Comparison of ENCODE assay signal across 9 cellular contexts in the genomic region with DNA sequence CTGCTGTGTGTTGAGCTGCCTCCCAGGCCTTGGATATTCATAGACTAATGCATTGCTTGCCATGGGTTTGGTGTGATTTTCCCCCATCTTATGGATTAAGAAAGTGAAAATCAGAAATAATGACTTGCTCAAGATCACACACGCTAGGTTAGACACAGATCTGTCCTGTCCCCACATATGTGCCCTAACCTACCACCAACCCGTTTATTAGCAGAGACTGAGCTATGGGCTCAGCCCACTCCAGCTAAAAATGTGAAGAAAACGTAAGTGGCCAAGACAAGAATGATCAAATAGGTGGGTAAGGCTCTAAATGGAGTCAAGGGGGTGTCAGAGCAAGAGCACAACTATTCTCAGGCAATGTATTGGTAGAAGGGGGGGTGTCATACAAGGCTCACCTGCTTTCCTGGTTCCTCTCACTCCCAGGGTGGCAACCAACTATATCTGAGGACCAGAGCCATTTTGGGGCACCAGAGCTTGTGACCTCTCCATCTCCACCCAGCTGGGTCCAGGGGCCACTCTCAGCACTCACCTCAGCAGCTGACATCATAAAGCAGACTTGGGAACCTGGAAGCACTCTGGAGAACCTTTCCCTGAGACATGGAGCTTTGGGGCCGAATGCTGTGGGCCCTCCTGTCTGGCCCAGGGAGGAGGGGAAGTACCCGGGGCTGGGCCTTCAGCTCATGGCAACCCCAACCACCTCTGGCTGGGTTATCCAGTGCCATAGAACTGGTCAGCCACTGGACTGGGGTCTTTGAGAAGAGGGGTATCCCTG. TPM values are rescaled to one million over a fixed set of nuclear protein-coding genes. Genes with fewer than 3 reads are reported as not detected.
DNase-seq lines count a peak whose midpoint lies in the region; ATAC-seq, FAIRE-seq and TF ChIP-seq lines count a peak whose summit lies in the region.
"Had no signal": no experiment of that assay in that cellular context is flagged by ENCODE, and none has a peak within 500 bp of the region (broad histone marks: within the 10 kb centered on the region; RNA-seq: fewer than 3 reads in every experiment).

No MANE protein-coding gene starts in this region.

- H2AFZ ChIP-seq in PC-9: no peak overlapping the region

- H3K4me1 ChIP-seq in PC-9 (replicated peaks; ENCODE audit: insufficient read depth) (peaks cover 13% of the 10 kb centered on the region), endodermal cell (ENCODE audit: control insufficient read depth, insufficient read depth, low read length) (peaks cover 5% of the 10 kb centered on the region), psoas muscle (peaks cover 15% of the 10 kb centered on the region)

- POLR2A ChIA-PET in PC-9 (lab: Charles Lee; ENCODE audit: unreplicated experiment): interaction anchor here (0.5 kb wide), 1 partner anchor 24 kb away, joined by 3 read pairs; no protein-coding TSS in a partner anchor

- peaks cover 4% of the 10 kb centered on the region for H3K4me1 Mint-ChIP-seq in endodermal cell

- H3K27me3 ChIP-seq in PC-9 (ENCODE audit: insufficient read depth, low read depth): no peaks in the 10 kb centered on the region
- peaks cover 10% of the 10 kb centered on the region for H3K27me3 ChIP-seq in endodermal cell (ENCODE audit: control insufficient read depth, insufficient read depth, low read length, poor library complexity, severe bottlenecking)
- no peaks in the 10 kb centered on the region for H3K27me3 ChIP-seq in psoas muscle (ENCODE audit: insufficient read depth in 3 of 3, low read length in 2 of 3)
- H3K27me3 ChIP-seq: SJCRH30 had no signal

- peak; percentile 33 for FAIRE-seq in GM12891 (lab: Jason Lieb, UNC)

- H3K36me3 ChIP-seq in PC-9 (ENCODE audit: low read depth) (no peaks in the 10 kb centered on the region), endodermal cell (ENCODE audit: control insufficient read depth, insufficient read depth, low read length) (peaks cover 7% of the 10 kb centered on the region), psoas muscle (ENCODE audit: insufficient read depth in 1 of 2, low read depth in 1 of 2) (peaks cover 0 to 17% of the 10 kb centered on the region in 2 donors)
- H3K36me3 ChIP-seq: SJCRH30 had no signal

- H3K27ac Mint-ChIP-seq in endodermal cell: no peak overlapping the region

- TF ChIP-seq CTCF in PC-9 (conservative IDR thresholded peaks at IDR 0.05) (no peak), endodermal cell (conservative IDR thresholded peaks at IDR 0.05) (no peak), psoas muscle (IDR thresholded peaks at IDR 0.05) (no peak), lower leg skin (IDR thresholded peaks at IDR 0.05) (no peak)

- CTCF ChIA-PET in PC-9 (lab: Charles Lee): interaction anchor here (0.7 to 1.6 kb wide), 3 partner anchors 21 to 45 kb away, joined by 3 to 6 read pairs (median 5); no protein-coding TSS in a partner anchor

- no peaks in the 10 kb centered on the region for H3K9me3 Mint-ChIP-seq in endodermal cell

- DNase-seq in GM12891 (ENCODE audit: insufficient read length, low spot score) (no peak), PC-9 (no peak), endodermal cell (no peak), psoas muscle (no peak), lower leg skin (ENCODE audit: low spot score in 2 of 2) (no peak), NCI-H524 treated with DMSO at 0.1 percent for 48 hours (lab: John Stamatoyannopoulos, UW) (no peak), RKO (ENCODE audit: low spot score) (no peak)
- DNase-seq: SJCRH30 had no signal

- no peak for TF ChIP-seq POLR2A in GM12891 (IDR thresholded peaks at IDR 0.05; ENCODE audit: low read depth, low read length)
- no peak for TF ChIP-seq POLR2A in lower leg skin (IDR thresholded peaks at IDR 0.05)

- H3K4me3 Mint-ChIP-seq in endodermal cell: peak overlapping the region; percentile 95

- no peaks in the 10 kb centered on the region for H3K36me3 Mint-ChIP-seq in endodermal cell (ENCODE audit: low read depth)

- no peak overlapping the region for H3K9ac ChIP-seq in endodermal cell (ENCODE audit: extremely low read depth, low read length, poor library complexity, severe bottlenecking)

- 89 to 100% methylated on average over 2 to 5 of the region's 5 CpGs for WGBS in endodermal cell (ENCODE audit: insufficient coverage in 1 of 2, insufficient read length in 1 of 2), 2 experiments
- 72 to 80% (median 75%) methylated on average over 5 of the region's 5 CpGs for WGBS in psoas muscle, 3 donors
- 76 to 84% methylated on average over 4 to 5 of the region's 5 CpGs for WGBS in lower leg skin, 2 donors

- intact Hi-C loops in PC-9 (cut with micrococcal nuclease; ENCODE audit: unreplicated experiment) (no loop called here), psoas muscle (cut with DNase I) (loop anchor here (5.0 kb wide), 2 partner anchors 802 to 822 kb away; a partner anchor contains a TSS), lower leg skin (cut with DNase I; ENCODE audit: low total_unique reads) (loop anchor here (2.0 kb wide), 1 partner anchor 44 kb away; no protein-coding TSS in a partner anchor)

- peaks cover 12% of the 10 kb centered on the region for H3K27me3 Mint-ChIP-seq in endodermal cell (ENCODE audit: insufficient read depth)

- peak overlapping the region; percentile 94; the same call in 1 of the 2 replicates for H3K4me3 ChIP-seq in PC-9
- peak overlapping the region; percentile 98 for H3K4me3 ChIP-seq in endodermal cell (ENCODE audit: low read length)
- H3K4me3 ChIP-seq in psoas muscle: peak overlapping the region; percentile 81
- no peak overlapping the region for H3K4me3 ChIP-seq in lower leg skin (ENCODE audit: low read depth, poor library complexity, severe bottlenecking)

- no peaks in the 10 kb centered on the region for H4K20me1 ChIP-seq in PC-9 (ENCODE audit: insufficient read depth)

- H3F3A ChIP-seq in PC-9 (ENCODE audit: insufficient read depth, low read depth): peaks cover 10% of the 10 kb centered on the region; the same call in 1 of the 2 replicates

- peaks cover 11% of the 10 kb centered on the region; the same call in 1 of the 2 replicates for H3K79me2 ChIP-seq in PC-9 (ENCODE audit: low read depth)

- peak overlapping the region; percentile 88 for H3K4me2 ChIP-seq in PC-9

- H3K27ac ChIP-seq in PC-9 (no peak overlapping the region), endodermal cell (ENCODE audit: low read depth, low read length) (no peak overlapping the region), psoas muscle (peak overlapping the region; percentile 89)

- no peaks in the 10 kb centered on the region for H3K9me2 ChIP-seq in PC-9 (ENCODE audit: insufficient read depth)

- H3K9me3 ChIP-seq in PC-9 (ENCODE audit: insufficient read depth, low read depth) (no peaks in the 10 kb centered on the region), endodermal cell (ENCODE audit: control insufficient read depth, low read length) (no peaks in the 10 kb centered on the region), psoas muscle (no peaks in the 10 kb centered on the region)
- H3K9me3 ChIP-seq: SJCRH30 had no signal

- ATAC-seq in psoas muscle: no peak
- ATAC-seq in GM19035 (IDR thresholded peaks at IDR 0.05; ENCODE audit: unreplicated experiment): no peak

- no TSS peak for BruUV-seq in PC-9 (replicated peaks; lab: Mats Ljungman, UMichigan)

TF ChIP-seq in GM12891, 5 proteins besides CTCF, POLR2A, EP300 and RAD21:
- TF ChIP-seq PAX5 (IDR thresholded peaks at IDR 0.05; ENCODE audit: insufficient read depth, low read length, severe bottlenecking) (no peak), SPI1 (IDR thresholded peaks at IDR 0.05; ENCODE audit: low read depth, low read length) (no peak), TAF1 (IDR thresholded peaks at IDR 0.05; ENCODE audit: low read depth, low read length) (no peak), POLR2AphosphoS5 (IDR thresholded peaks at IDR 0.05; ENCODE audit: low read depth, low read length) (no peak), POU2F2 (IDR thresholded peaks at IDR 0.05; ENCODE audit: low read depth, low read length) (no peak)

RNA-seq across cellular contexts. Expression of a gene that starts 1.4 kb away (rescaled TPM):
- 10.5 TPM for polyA plus RNA-seq in GM12891 (2012; ENCODE audit: low read depth, missing spikeins)
- total RNA-seq in PC-9 (2021): 20.6 and 24.2 TPM in 2 replicates
- 10 to 100 TPM; 24.1 to 25.8 TPM for total RNA-seq in endodermal cell
- polyA plus RNA-seq in endodermal cell (2013, experiment 1 of 2): 21.2 TPM
- 19.8 TPM for polyA plus RNA-seq in endodermal cell (2013, experiment 2 of 2)
- total RNA-seq in psoas muscle: 10 to 100 TPM in 2 of 4 donors, 1 to 10 TPM in 2; 6.1 to 16.2 (median 9.3) TPM
- 10 to 100 TPM in 1 of 3 donors, 1 to 10 TPM in 2; 6.4 to 12.8 (median 10.0) TPM for polyA plus RNA-seq in psoas muscle
- 1 to 10 TPM; 2.9 to 8.1 (median 4.8) TPM for total RNA-seq in lower leg skin

RNA-seq across cellular contexts. Expression of a gene that starts 3.1 kb away (rescaled TPM):
- 0.83 TPM for polyA plus RNA-seq in GM12891 (2012; ENCODE audit: low read depth, missing spikeins)
- total RNA-seq in PC-9 (2021): 7.4 and 7.5 TPM in 2 replicates
- 10 to 100 TPM; 14.4 to 16.9 TPM for total RNA-seq in endodermal cell
- 15.6 TPM for polyA plus RNA-seq in endodermal cell (2013, experiment 1 of 2)
- 15.4 TPM for polyA plus RNA-seq in endodermal cell (2013, experiment 2 of 2)
- 10 to 100 TPM in 3 of 4 donors, 1 to 10 TPM in 1; 7.3 to 30.1 (median 15.2) TPM for total RNA-seq in psoas muscle
- polyA plus RNA-seq in psoas muscle: 10 to 100 TPM; 14.0 to 26.3 (median 18.8) TPM
- 1 to 10 TPM in 3 of 4 donors, under 1 TPM in 1; 0.27 to 3.9 (median 2.0) TPM for total RNA-seq in lower leg skin

RNA-seq across cellular contexts. Expression of a gene that starts 40.9 kb away (rescaled TPM):
- polyA plus RNA-seq in GM12891 (2012; ENCODE audit: low read depth, missing spikeins): 0.37 TPM
- total RNA-seq in PC-9 (2021): 2.7 and 3.2 TPM in 2 replicates
- total RNA-seq in endodermal cell: 1 to 10 TPM; 1.2 to 2.0 TPM
- polyA plus RNA-seq in endodermal cell (2013, experiment 1 of 2): 3.6 TPM
- 3.7 TPM for polyA plus RNA-seq in endodermal cell (2013, experiment 2 of 2)
- 10 to 100 TPM; 16.9 to 75.1 (median 50.4) TPM for total RNA-seq in psoas muscle
- polyA plus RNA-seq in psoas muscle: 10 to 100 TPM; 12.8 to 36.5 (median 18.5) TPM
- 10 to 100 TPM; 10.4 to 14.5 (median 12.9) TPM for total RNA-seq in lower leg skin

RNA-seq across cellular contexts. Expression of a gene that starts 46.3 kb away (rescaled TPM):
- polyA plus RNA-seq in GM12891 (2012; ENCODE audit: low read depth, missing spikeins): 10.0 TPM
- total RNA-seq in PC-9 (2021) (88.2 and 99.5 TPM in 2 replicates), endodermal cell (10 to 100 TPM; 37.2 to 39.7 TPM), psoas muscle (100 to 1,000 TPM in 3 of 4 donors, 10 to 100 TPM in 1; 88.2 to 277 (median 187) TPM), lower leg skin (100 to 1,000 TPM in 2 of 4 donors, 10 to 100 TPM in 2; 65.2 to 128 (median 91.7) TPM)
- 29.9 TPM for polyA plus RNA-seq in endodermal cell (2013, experiment 1 of 2)
- 26.1 TPM for polyA plus RNA-seq in endodermal cell (2013, experiment 2 of 2)
- polyA plus RNA-seq in psoas muscle: 100 to 1,000 TPM; 213 to 409 (median 328) TPM
